Comparison of ENCODE assay signal across 8 cellular contexts in genomic region chr12:98592825-98593322, GRCh38. TPM values are rescaled to one million over a fixed set of nuclear protein-coding genes. Genes with fewer than 3 reads are reported as not detected.
DNase-seq lines count a peak whose midpoint lies in the region; ATAC-seq, FAIRE-seq and TF ChIP-seq lines count a peak whose summit lies in the region.

No MANE protein-coding gene starts in this region.

- 69% methylated on average over 9 of the region's 9 CpGs for WGBS in HUES64
- WGBS in HepG2 (ENCODE audit: low lambda C conversion rate): 6% methylated on average over 9 of the region's 9 CpGs

- no peak for DNase-seq in CD8-positive, alpha-beta memory T cell
- DNase-seq in activated naive CD4-positive, alpha-beta T cell treated with anti-CD3 and anti-CD28 coated beads, Interleukin-2, amount 50 U/mL, for 72 hours (ENCODE audit: low spot score in 2 of 2): peak in 1 of 2 donors; percentile 13
- DNase-seq in HepG2 (ENCODE audit: low spot score) (no peak), type B pancreatic cell (ENCODE audit: extremely low spot score, unreplicated experiment) (no peak), globus pallidus (ENCODE audit: low spot score) (no peak), H4 (ENCODE audit: low spot score) (no peak), activated gamma-delta T cell treated with Interleukin-2 at 50 U/mL for 16 hours (no peak)

- H3K27me3 Mint-ChIP-seq in CD8-positive, alpha-beta memory T cell: no peaks in the 10 kb centered on the region
- H3K27me3 Mint-ChIP-seq in type B pancreatic cell: no peaks in the 10 kb centered on the region

- in situ Hi-C loops in HepG2 (cut with HindIII; ENCODE audit: extremely low pct_ligation_motif_present, low pct_unique_long_range_greater_than_20kb): no loop called here

- TF ChIP-seq EP300 in HepG2 (IDR thresholded peaks at IDR 0.05; ENCODE audit: low read depth in 2 of 2, low read length in 2 of 2) (no peak), HepG2 (CRISPR knock-in tag; IDR thresholded peaks at IDR 0.05; ENCODE audit: borderline replicate concordance) (no peak)

- no peaks in the 10 kb centered on the region for H3K9me3 Mint-ChIP-seq in CD8-positive, alpha-beta memory T cell
- H3K9me3 Mint-ChIP-seq in activated naive CD4-positive, alpha-beta T cell treated with anti-CD3 and anti-CD28 coated beads, Interleukin-2, amount 50 U/mL, for 72 hours: no peaks in the 10 kb centered on the region
- H3K9me3 Mint-ChIP-seq in type B pancreatic cell: no peaks in the 10 kb centered on the region

- intact Hi-C loops in HepG2 (cut with micrococcal nuclease; ENCODE audit: unreplicated experiment): loop anchor here (1.0 to 5.0 kb wide), 3 partner anchors 51 to 91 kb away; partner anchors contain the start of genes IKBIP and TMPO

- no peak for TF ChIP-seq RAD21 in HepG2 (CRISPR knock-in tag; IDR thresholded peaks at IDR 0.05)

- peaks cover 4 to 40% (median 6%) of the 10 kb centered on the region in 3 donors for H3K36me3 Mint-ChIP-seq in CD8-positive, alpha-beta memory T cell
- peaks cover 28 to 37% of the 10 kb centered on the region in 2 donors for H3K36me3 Mint-ChIP-seq in activated naive CD4-positive, alpha-beta T cell treated with anti-CD3 and anti-CD28 coated beads, Interleukin-2, amount 50 U/mL, for 72 hours
- H3K36me3 Mint-ChIP-seq in type B pancreatic cell: peaks cover 19% of the 10 kb centered on the region

- no peak for FAIRE-seq in HepG2 (lab: Jason Lieb, UNC)

- H3K27ac Mint-ChIP-seq in CD8-positive, alpha-beta memory T cell: peak overlapping the region; percentile 94 to 100 (median 97)
- peak overlapping the region; percentile 98 to 100 for H3K27ac Mint-ChIP-seq in activated naive CD4-positive, alpha-beta T cell treated with anti-CD3 and anti-CD28 coated beads, Interleukin-2, amount 50 U/mL, for 72 hours
- H3K27ac Mint-ChIP-seq in type B pancreatic cell: peak overlapping the region; percentile 99

- H3K9ac ChIP-seq in HUES64 (ENCODE audit: low read depth, low read length) (peak overlapping the region; percentile 80), HepG2 (ENCODE audit: insufficient read depth, low read depth, low read length) (peak overlapping the region; percentile 64)

- peaks cover 34 to 41% (median 38%) of the 10 kb centered on the region in 3 donors for H3K4me1 Mint-ChIP-seq in CD8-positive, alpha-beta memory T cell
- H3K4me1 Mint-ChIP-seq in type B pancreatic cell (ENCODE audit: unreplicated experiment): peaks cover 15% of the 10 kb centered on the region

- H3K9me3 ChIP-seq in CD8-positive, alpha-beta memory T cell (ENCODE audit: low read length): no peaks in the 10 kb centered on the region
- no peaks in the 10 kb centered on the region for H3K9me3 ChIP-seq in HUES64 (ENCODE audit: insufficient read depth, low read depth, low read length)
- no peaks in the 10 kb centered on the region for H3K9me3 ChIP-seq in HepG2 (ENCODE audit: low read length)

- POLR2A ChIA-PET in CD8-positive, alpha-beta memory T cell (lab: Charles Lee): interaction anchor here (0.6 to 4.4 kb wide), 6 partner anchors 25 to 138 kb away, joined by 3 to 38 read pairs (median 3); partner anchors contain the start of genes APAF1, IKBIP and TMPO
- POLR2A ChIA-PET in HepG2 (lab: Yijun Ruan, JAX): interaction anchor here (0.6 to 3.3 kb wide), 23 partner anchors 9 to 1817 kb away, joined by 3 to 32 read pairs (median 5); partner anchors contain the start of genes APAF1, IKBIP and TMPO

- TSS peak; percentile 96 for BruUV-seq in HepG2 (replicated peaks; lab: Mats Ljungman, UMichigan)

- peak overlapping the region; percentile 70 for H3K4me2 ChIP-seq in HepG2 (ENCODE audit: low read depth, low read length)

- no peaks in the 10 kb centered on the region for H3K27me3 ChIP-seq in CD8-positive, alpha-beta memory T cell (ENCODE audit: insufficient read depth, low read length, poor library complexity, severe bottlenecking)
- H3K27me3 ChIP-seq in HUES64 (ENCODE audit: insufficient read depth, low read length): no peaks in the 10 kb centered on the region
- no peaks in the 10 kb centered on the region; a peak in 1 of 5 replicates for H3K27me3 ChIP-seq in HepG2 (ENCODE audit: control insufficient read depth in 1 of 2, insufficient read depth in 2 of 2, low read length in 2 of 2)

- peak overlapping the region; percentile 84 for H3K4me3 ChIP-seq in CD8-positive, alpha-beta memory T cell (ENCODE audit: low read length)
- H3K4me3 ChIP-seq in HUES64 (ENCODE audit: low read length) (peak overlapping the region; percentile 79), HepG2 (replicated peaks in 1 of 3; ENCODE audit: insufficient read depth in 1 of 3, low read depth in 2 of 3, low read length in 3 of 3) (peak overlapping the region; percentile 59 to 97 (median 65))

- TF ChIP-seq POLR2A in HepG2 (IDR thresholded peaks at IDR 0.05; ENCODE audit: insufficient read depth in 1 of 2, low read depth in 2 of 2, low read length in 2 of 2): no peak

- peaks cover 42% of the 10 kb centered on the region for H3K79me2 ChIP-seq in HepG2 (ENCODE audit: insufficient read depth, low read length)

- peaks cover 37% of the 10 kb centered on the region for H3K4me1 ChIP-seq in CD8-positive, alpha-beta memory T cell (ENCODE audit: insufficient read depth, low read length)
- peaks cover 15% of the 10 kb centered on the region; the same call in 1 of the 2 replicates for H3K4me1 ChIP-seq in HUES64 (ENCODE audit: insufficient read depth, low read length)
- peaks cover 47% of the 10 kb centered on the region for H3K4me1 ChIP-seq in HepG2 (ENCODE audit: insufficient read depth, low read length)

- peaks cover 8% of the 10 kb centered on the region for H3K36me3 ChIP-seq in CD8-positive, alpha-beta memory T cell (ENCODE audit: insufficient read depth, low read length)
- H3K36me3 ChIP-seq in HUES64 (ENCODE audit: insufficient read depth, low read length) (peaks cover 30% of the 10 kb centered on the region), HepG2 (replicated peaks in 1 of 2; ENCODE audit: control insufficient read depth in 1 of 2, insufficient read depth in 2 of 2, low read length in 2 of 2) (peaks cover 8 to 16% of the 10 kb centered on the region in 2 experiments)

- TF ChIP-seq CTCF in HepG2 (CRISPR knock-in tag; IDR thresholded peaks at IDR 0.05): no peak
- no peak for TF ChIP-seq CTCF in type B pancreatic cell (conservative IDR thresholded peaks at IDR 0.05)

- ATAC-seq in activated naive CD4-positive, alpha-beta T cell treated with anti-CD3 and anti-CD28 coated beads, Interleukin-2, amount 50 U/mL, for 72 hours: peak; percentile 1 to 9
- ATAC-seq in HepG2: peak; percentile 12

- H3K27ac ChIP-seq in CD8-positive, alpha-beta memory T cell (ENCODE audit: low read depth, low read length): peak overlapping the region; percentile 98
- H3K27ac ChIP-seq in HUES64 (ENCODE audit: low read depth, low read length): peak overlapping the region; percentile 65
- H3K27ac ChIP-seq in HepG2 (ENCODE audit: extremely low read length, insufficient read depth, low read length): peak overlapping the region; percentile 52

- peaks cover 27% of the 10 kb centered on the region for H4K20me1 ChIP-seq in HepG2 (ENCODE audit: insufficient read depth, low read length)

- H2AFZ ChIP-seq in HepG2 (ENCODE audit: low read length): peak overlapping the region; percentile 51

- CTCF ChIA-PET in CD8-positive, alpha-beta memory T cell (lab: Charles Lee): interaction anchor here (1.1 to 4.2 kb wide), 7 partner anchors 9 to 101 kb away, joined by 3 to 18 read pairs (median 5); partner anchors contain the start of genes IKBIP and TMPO
- CTCF ChIA-PET in HepG2 (lab: Yijun Ruan, JAX; ENCODE audit: low intra/inter-chr PET ratio, low total read pairs): no interaction called here

- H3K4me3 Mint-ChIP-seq in CD8-positive, alpha-beta memory T cell: peak overlapping the region; percentile 90 to 100 (median 95)
- peak overlapping the region; percentile 96 for H3K4me3 Mint-ChIP-seq in type B pancreatic cell

RNA-seq across cellular contexts. Expression of gene SLC25A3, which starts 0.6 kb away (rescaled TPM):
- total RNA-seq in CD8-positive, alpha-beta memory T cell: 100 to 1,000 TPM; 668 to 674 TPM
- polyA plus RNA-seq in CD8-positive, alpha-beta memory T cell: 310 TPM
- 489 TPM for polyA plus RNA-seq in HUES64 (2013, experiment 1 of 2)
- polyA plus RNA-seq in HUES64 (2013, experiment 2 of 2): 524 TPM
- total RNA-seq in activated naive CD4-positive, alpha-beta T cell treated with anti-CD3 and anti-CD28 coated beads, Interleukin-2, amount 50 U/mL, for 72 hours: 100 to 1,000 TPM; 563 to 791 TPM
- total RNA-seq in HepG2 (2016; rRNA removed; fragmentation: Illumina TruSeq; extraction: Trizol): 829 and 1,060 TPM in 2 replicates
- 425 and 488 TPM in 2 replicates for total RNA-seq in HepG2 (2016; cell fraction: cytosol; rRNA removed; fragmentation: Illumina TruSeq; extraction: Trizol; ENCODE audit: low read depth)
- total RNA-seq in HepG2 (2016; cell fraction: insoluble cytoplasmic fraction; rRNA removed; fragmentation: Illumina TruSeq; extraction: Trizol): 811 and 963 TPM in 2 replicates
- total RNA-seq in HepG2 (2016; cell fraction: membrane; rRNA removed; fragmentation: Illumina TruSeq; extraction: Trizol): 851 and 910 TPM in 2 replicates
- 375 and 395 TPM in 2 replicates for total RNA-seq in HepG2 (2016; cell fraction: nucleus; rRNA removed; fragmentation: Illumina TruSeq; extraction: Trizol)
- polyA plus RNA-seq in HepG2 (2011; rRNA removed): 223 and 292 TPM in 2 replicates
- 587 and 610 TPM in 2 replicates for polyA plus RNA-seq in HepG2 (2011; cell fraction: cytosol; rRNA removed)
- polyA plus RNA-seq in HepG2 (2011; cell fraction: nucleus; rRNA removed): 315 and 325 TPM in 2 replicates
- polyA plus RNA-seq in HepG2 (2012): 640 and 676 TPM in 2 replicates
- polyA plus RNA-seq in HepG2 (2016; cell fraction: cytosol; fragmentation: Illumina TruSeq; extraction: Trizol; ENCODE audit: low read depth): 436 and 459 TPM in 2 replicates
- 870 and 891 TPM in 2 replicates for polyA plus RNA-seq in HepG2 (2016; cell fraction: insoluble cytoplasmic fraction; fragmentation: Illumina TruSeq; extraction: Trizol; ENCODE audit: low read depth)
- polyA plus RNA-seq in HepG2 (2016; cell fraction: membrane; fragmentation: Illumina TruSeq; extraction: Trizol; ENCODE audit: low read depth): 714 and 777 TPM in 2 replicates
- polyA plus RNA-seq in HepG2 (2016; cell fraction: nucleus; fragmentation: Illumina TruSeq; extraction: Trizol; ENCODE audit: insufficient read depth, low read depth): 544 and 559 TPM in 2 replicates
- 465 and 597 TPM in 2 replicates for polyA minus RNA-seq in HepG2 (2011; rRNA and poly(A)+ RNA removed; ENCODE audit: low replicate concordance)
- polyA minus RNA-seq in HepG2 (2011; cell fraction: cytosol; rRNA and poly(A)+ RNA removed): 308 and 328 TPM in 2 replicates
- 293 and 298 TPM in 2 replicates for polyA minus RNA-seq in HepG2 (2011; cell fraction: nucleus; rRNA and poly(A)+ RNA removed)
- 648 and 677 TPM in 2 replicates for total RNA-seq in type B pancreatic cell (ENCODE audit: low replicate concordance)
- 800 and 914 TPM in 2 replicates for total RNA-seq in H4 (2014; rRNA removed; shearing (Covaris generic))

RNA-seq across cellular contexts. Expression of gene IKBIP, which starts 51.7 kb away (rescaled TPM):
- 10 to 100 TPM; 29.4 to 30.4 TPM for total RNA-seq in CD8-positive, alpha-beta memory T cell
- polyA plus RNA-seq in CD8-positive, alpha-beta memory T cell: 9.4 TPM
- polyA plus RNA-seq in HUES64 (2013, experiment 1 of 2): 16.9 TPM
- 22.1 TPM for polyA plus RNA-seq in HUES64 (2013, experiment 2 of 2)
- 10 to 100 TPM; 12.8 to 28.2 TPM for total RNA-seq in activated naive CD4-positive, alpha-beta T cell treated with anti-CD3 and anti-CD28 coated beads, Interleukin-2, amount 50 U/mL, for 72 hours
- 50.4 and 55.5 TPM in 2 replicates for total RNA-seq in HepG2 (2016; rRNA removed; fragmentation: Illumina TruSeq; extraction: Trizol)
- total RNA-seq in HepG2 (2016; cell fraction: cytosol; rRNA removed; fragmentation: Illumina TruSeq; extraction: Trizol; ENCODE audit: low read depth): 12.8 and 13.3 TPM in 2 replicates
- total RNA-seq in HepG2 (2016; cell fraction: insoluble cytoplasmic fraction; rRNA removed; fragmentation: Illumina TruSeq; extraction: Trizol): 49.3 and 57.3 TPM in 2 replicates
- total RNA-seq in HepG2 (2016; cell fraction: membrane; rRNA removed; fragmentation: Illumina TruSeq; extraction: Trizol): 26.4 and 30.6 TPM in 2 replicates
- 45.6 and 51.3 TPM in 2 replicates for total RNA-seq in HepG2 (2016; cell fraction: nucleus; rRNA removed; fragmentation: Illumina TruSeq; extraction: Trizol)
- polyA plus RNA-seq in HepG2 (2011; rRNA removed): 13.1 and 20.0 TPM in 2 replicates
- polyA plus RNA-seq in HepG2 (2011; cell fraction: cytosol; rRNA removed): 11.1 and 13.4 TPM in 2 replicates
- polyA plus RNA-seq in HepG2 (2011; cell fraction: nucleus; rRNA removed): 3.2 and 5.0 TPM in 2 replicates
- polyA plus RNA-seq in HepG2 (2012): 27.7 and 37.0 TPM in 2 replicates
- 12.5 and 13.4 TPM in 2 replicates for polyA plus RNA-seq in HepG2 (2016; cell fraction: cytosol; fragmentation: Illumina TruSeq; extraction: Trizol; ENCODE audit: low read depth)
- polyA plus RNA-seq in HepG2 (2016; cell fraction: insoluble cytoplasmic fraction; fragmentation: Illumina TruSeq; extraction: Trizol; ENCODE audit: low read depth): 45.9 and 51.3 TPM in 2 replicates
- 22.0 and 23.3 TPM in 2 replicates for polyA plus RNA-seq in HepG2 (2016; cell fraction: membrane; fragmentation: Illumina TruSeq; extraction: Trizol; ENCODE audit: low read depth)
- polyA plus RNA-seq in HepG2 (2016; cell fraction: nucleus; fragmentation: Illumina TruSeq; extraction: Trizol; ENCODE audit: insufficient read depth, low read depth): 59.6 and 61.9 TPM in 2 replicates
- polyA minus RNA-seq in HepG2 (2011; rRNA and poly(A)+ RNA removed; ENCODE audit: low replicate concordance): 2.1 and 3.1 TPM in 2 replicates
- polyA minus RNA-seq in HepG2 (2011; cell fraction: cytosol; rRNA and poly(A)+ RNA removed): 12.5 and 14.2 TPM in 2 replicates
- 8.5 and 10.9 TPM in 2 replicates for polyA minus RNA-seq in HepG2 (2011; cell fraction: nucleus; rRNA and poly(A)+ RNA removed)
- 8.1 and 16.7 TPM in 2 replicates for total RNA-seq in type B pancreatic cell (ENCODE audit: low replicate concordance)
- 34.3 and 37.6 TPM in 2 replicates for total RNA-seq in H4 (2014; rRNA removed; shearing (Covaris generic))

RNA-seq across cellular contexts. Expression of gene APAF1, which starts 52.2 kb away (rescaled TPM):
- total RNA-seq in CD8-positive, alpha-beta memory T cell: 10 to 100 TPM; 13.9 to 14.6 TPM
- 11.1 TPM for polyA plus RNA-seq in CD8-positive, alpha-beta memory T cell
- 9.5 TPM for polyA plus RNA-seq in HUES64 (2013, experiment 1 of 2)
- 9.8 TPM for polyA plus RNA-seq in HUES64 (2013, experiment 2 of 2)
- 10 to 100 TPM; 31.4 to 33.1 TPM for total RNA-seq in activated naive CD4-positive, alpha-beta T cell treated with anti-CD3 and anti-CD28 coated beads, Interleukin-2, amount 50 U/mL, for 72 hours
- total RNA-seq in HepG2 (2016; rRNA removed; fragmentation: Illumina TruSeq; extraction: Trizol) (13.0 and 17.9 TPM in 2 replicates), type B pancreatic cell (ENCODE audit: low replicate concordance) (16.7 and 21.7 TPM in 2 replicates)
- 2.6 and 2.9 TPM in 2 replicates for total RNA-seq in HepG2 (2016; cell fraction: cytosol; rRNA removed; fragmentation: Illumina TruSeq; extraction: Trizol; ENCODE audit: low read depth)
- total RNA-seq in HepG2 (2016; cell fraction: insoluble cytoplasmic fraction; rRNA removed; fragmentation: Illumina TruSeq; extraction: Trizol): 12.7 and 16.8 TPM in 2 replicates
- total RNA-seq in HepG2 (2016; cell fraction: membrane; rRNA removed; fragmentation: Illumina TruSeq; extraction: Trizol): 4.9 and 5.0 TPM in 2 replicates
- 16.1 and 16.3 TPM in 2 replicates for total RNA-seq in HepG2 (2016; cell fraction: nucleus; rRNA removed; fragmentation: Illumina TruSeq; extraction: Trizol)
- polyA plus RNA-seq in HepG2 (2011; rRNA removed): 5.6 and 6.0 TPM in 2 replicates
- polyA plus RNA-seq in HepG2 (2011; cell fraction: cytosol; rRNA removed): 3.2 and 3.7 TPM in 2 replicates
- 4.9 and 5.2 TPM in 2 replicates for polyA plus RNA-seq in HepG2 (2011; cell fraction: nucleus; rRNA removed)
- polyA plus RNA-seq in HepG2 (2012): 3.4 and 5.4 TPM in 2 replicates
- 0.33 and 0.40 TPM in 2 replicates for polyA plus RNA-seq in HepG2 (2016; cell fraction: cytosol; fragmentation: Illumina TruSeq; extraction: Trizol; ENCODE audit: low read depth)
- 11.7 and 12.8 TPM in 2 replicates for polyA plus RNA-seq in HepG2 (2016; cell fraction: insoluble cytoplasmic fraction; fragmentation: Illumina TruSeq; extraction: Trizol; ENCODE audit: low read depth)
- 1.5 and 1.8 TPM in 2 replicates for polyA plus RNA-seq in HepG2 (2016; cell fraction: membrane; fragmentation: Illumina TruSeq; extraction: Trizol; ENCODE audit: low read depth)
- polyA plus RNA-seq in HepG2 (2016; cell fraction: nucleus; fragmentation: Illumina TruSeq; extraction: Trizol; ENCODE audit: insufficient read depth, low read depth): 12.8 and 14.3 TPM in 2 replicates
- 6.8 and 9.6 TPM in 2 replicates for polyA minus RNA-seq in HepG2 (2011; rRNA and poly(A)+ RNA removed; ENCODE audit: low replicate concordance)
- 9.8 and 11.1 TPM in 2 replicates for polyA minus RNA-seq in HepG2 (2011; cell fraction: cytosol; rRNA and poly(A)+ RNA removed)
- 27.8 and 32.8 TPM in 2 replicates for polyA minus RNA-seq in HepG2 (2011; cell fraction: nucleus; rRNA and poly(A)+ RNA removed)
- 6.4 and 7.2 TPM in 2 replicates for total RNA-seq in H4 (2014; rRNA removed; shearing (Covaris generic))
